ENCODE assay signal across 8 cellular contexts in genomic region chr22:29314537-29315285, GRCh38. TPM values are rescaled to one million over a fixed set of nuclear protein-coding genes. Genes with fewer than 3 reads are reported as not detected.
A peak's percentile ranks its signal among the peaks of the same experiment; 100 is the strongest.
DNase-seq lines count a peak whose midpoint lies in the region; ATAC-seq and TF ChIP-seq lines count a peak whose summit lies in the region.

No MANE protein-coding gene starts in this region.

- peak overlapping the region in 3 of 10 donors; percentile 7 to 55 (median 34) for H3K27ac ChIP-seq in heart right ventricle
- no peak overlapping the region for H3K27ac ChIP-seq in upper lobe of right lung

- no peak overlapping the region for H3K27ac Mint-ChIP-seq in activated naive CD8-positive, alpha-beta T cell treated with anti-CD3 and anti-CD28 coated beads, Interleukin-2, amount 50 U/mL, for 24 hours
- no peak overlapping the region for H3K27ac Mint-ChIP-seq in memory B cell

- peak overlapping the region; percentile 23 to 54 (median 44) for H3K4me3 ChIP-seq in heart right ventricle
- peak overlapping the region; percentile 21 for H3K4me3 ChIP-seq in upper lobe of right lung

- H3K4me1 ChIP-seq in heart right ventricle (peaks cover 33 to 60% (median 54%) of the 10 kb centered on the region in 9 donors), upper lobe of right lung (peaks cover 42% of the 10 kb centered on the region)

- peaks cover 0 to 12% (median 0%) of the 10 kb centered on the region in 9 donors for H3K36me3 ChIP-seq in heart right ventricle
- H3K36me3 ChIP-seq in upper lobe of right lung = no peaks in the 10 kb centered on the region

- H3K36me3 Mint-ChIP-seq in activated naive CD8-positive, alpha-beta T cell treated with anti-CD3 and anti-CD28 coated beads, Interleukin-2, amount 50 U/mL, for 24 hours (ENCODE audit: low read depth) = no peaks in the 10 kb centered on the region
- H3K36me3 Mint-ChIP-seq in memory B cell = peaks cover 4% of the 10 kb centered on the region

- ATAC-seq in heart right ventricle (no peak), Right ventricle myocardium inferior (no peak), memory B cell (ENCODE audit: low read depth) (no peak), upper lobe of right lung (no peak), HG03139 (IDR thresholded peaks at IDR 0.05; ENCODE audit: unreplicated experiment) (no peak)
- no peak for ATAC-seq in activated naive CD8-positive, alpha-beta T cell treated with anti-CD3 and anti-CD28 coated beads, Interleukin-2, amount 50 U/mL, for 24 hours

- H3K9me3 ChIP-seq in heart right ventricle = no peaks in the 10 kb centered on the region
- H3K9me3 ChIP-seq in upper lobe of right lung = no peaks in the 10 kb centered on the region

- WGBS in heart right ventricle, 2 donors = 3% methylated on average over 68 to 69 of the region's 69 CpGs

- peaks cover 28% of the 10 kb centered on the region for H3K4me1 Mint-ChIP-seq in activated naive CD8-positive, alpha-beta T cell treated with anti-CD3 and anti-CD28 coated beads, Interleukin-2, amount 50 U/mL, for 24 hours
- H3K4me1 Mint-ChIP-seq in memory B cell = peaks cover 13% of the 10 kb centered on the region

- H3K27me3 ChIP-seq in heart right ventricle = peaks cover 5 to 51% (median 27%) of the 10 kb centered on the region in 7 donors
- H3K27me3 ChIP-seq in upper lobe of right lung = peaks cover 29% of the 10 kb centered on the region

- peak overlapping the region; percentile 46 for H3K4me3 Mint-ChIP-seq in activated naive CD8-positive, alpha-beta T cell treated with anti-CD3 and anti-CD28 coated beads, Interleukin-2, amount 50 U/mL, for 24 hours
- peak overlapping the region; percentile 66 for H3K4me3 Mint-ChIP-seq in memory B cell

- DNase-seq in heart right ventricle (no peak), Right ventricle myocardium inferior (ENCODE audit: missing footprints) (no peak), memory B cell (ENCODE audit: low spot score in 2 of 2) (no peak), upper lobe of right lung (peak; percentile 65), NCI-H2107 treated with DMSO at 0.1 percent for 48 hours (lab: John Stamatoyannopoulos, UW; ENCODE audit: unreplicated experiment) (no peak), EL (no peak)
- no peak for DNase-seq in activated naive CD8-positive, alpha-beta T cell treated with anti-CD3 and anti-CD28 coated beads, Interleukin-2, amount 50 U/mL, for 24 hours

- TF ChIP-seq CTCF in heart right ventricle (IDR thresholded peaks at IDR 0.05) (no peak), upper lobe of right lung (IDR thresholded peaks at IDR 0.05) (no peak)

- no peaks in the 10 kb centered on the region for H3K9me3 Mint-ChIP-seq in activated naive CD8-positive, alpha-beta T cell treated with anti-CD3 and anti-CD28 coated beads, Interleukin-2, amount 50 U/mL, for 24 hours
- H3K9me3 Mint-ChIP-seq in memory B cell = no peaks in the 10 kb centered on the region

- peaks cover 39% of the 10 kb centered on the region for H3K27me3 Mint-ChIP-seq in activated naive CD8-positive, alpha-beta T cell treated with anti-CD3 and anti-CD28 coated beads, Interleukin-2, amount 50 U/mL, for 24 hours
- H3K27me3 Mint-ChIP-seq in memory B cell = peaks cover 35% of the 10 kb centered on the region

- intact Hi-C loops in heart right ventricle (cut with DNase I) = no loop called here
- intact Hi-C loops in Right ventricle myocardium inferior (cut with DNase I) = no loop called here
- intact Hi-C loops in upper lobe of right lung (cut with DNase I) = no loop called here

RNA-seq across cellular contexts. Expression of gene RASL10A, which starts 0.8 kb away (rescaled TPM):
- total RNA-seq in heart right ventricle = 1 to 10 TPM in 8 of 10 donors, under 1 TPM in 2; 0.87 to 4.3 (median 1.6) TPM
- polyA plus RNA-seq in heart right ventricle = 1 to 10 TPM; 3.1 to 3.8 TPM
- 1.1 TPM for total RNA-seq in Right ventricle myocardium inferior
- total RNA-seq in upper lobe of right lung = 0.72 TPM

RNA-seq across cellular contexts. Expression of gene GAS2L1, which starts 8.3 kb away (rescaled TPM):
- total RNA-seq in heart right ventricle (10 to 100 TPM; 10.9 to 35.4 (median 13.6) TPM), Right ventricle myocardium inferior (24.3 TPM), upper lobe of right lung (27.2 TPM)
- polyA plus RNA-seq in heart right ventricle = 10 to 100 TPM; 29.6 to 45.0 TPM

RNA-seq across cellular contexts. Expression of gene EWSR1, which starts 46.6 kb away (rescaled TPM):
- 100 to 1,000 TPM; 131 to 153 (median 139) TPM for total RNA-seq in heart right ventricle
- polyA plus RNA-seq in heart right ventricle = 100 to 1,000 TPM; 105 to 115 TPM
- total RNA-seq in Right ventricle myocardium inferior = 112 TPM
- total RNA-seq in upper lobe of right lung = 149 TPM

RNA-seq across cellular contexts. Expression of gene RHBDD3, which starts 46.9 kb away (rescaled TPM):
- 10 to 100 TPM in 9 of 10 donors, 1 to 10 TPM in 1; 7.0 to 18.0 (median 12.2) TPM for total RNA-seq in heart right ventricle
- 10 to 100 TPM; 17.3 to 25.8 TPM for polyA plus RNA-seq in heart right ventricle
- total RNA-seq in Right ventricle myocardium inferior = 11.6 TPM
- total RNA-seq in upper lobe of right lung = 19.0 TPM
